34 cellular contexts compared by ENCODE assay signal in genomic region chr1:7607097-7607496, GRCh38.
"Had no signal": no experiment of that assay in that cellular context is flagged by ENCODE, and none has a peak within 500 bp of the region (broad histone marks: within the 10 kb centered on the region; RNA-seq: fewer than 3 reads in every experiment).

No MANE protein-coding gene starts in this region.

- H3K27me3 ChIP-seq: adrenal gland, body of pancreas, brain microvascular endothelial cell, breast epithelium had no signal

- H3K4me1 Mint-ChIP-seq: activated B cell treated with CpG ODN at 0.5 μM for 24 hours; activated CD4-positive, alpha-beta T cell treated with anti-CD3 and anti-CD28 coated beads, Interleukin-2, amount 10 ng/mL, durations not matched to agents 24 days and 14 days; activated naive CD8-positive, alpha-beta T cell treated with anti-CD3 and anti-CD28 coated beads for 36 hours; activated T-helper 17 cell treated with anti-CD3 and anti-CD28 coated beads, Interleukin-2, amount 50 U/mL, for 72 hours had no signal

- H3K4me1 ChIP-seq: adrenal gland, breast epithelium had no signal

- H3K4me3 ChIP-seq: adrenal gland, body of pancreas, breast epithelium had no signal

- ATAC-seq: activated CD8-positive, alpha-beta T cell treated with anti-CD3 and anti-CD28 coated beads for 36 hours; activated naive CD4-positive, alpha-beta T cell treated with anti-CD3 and anti-CD28 coated beads, Interleukin-2, amount 50 U/mL, for 72 hours; activated T-cell treated with anti-CD3 and anti-CD28 coated beads, Interleukin-2, amount 50 U/mL, for 4 hours; activated T-cell treated with anti-CD3 and anti-CD28 coated beads, Interleukin-2, amount 50 U/mL, for 72 hours; activated T-helper 17 cell treated with anti-CD3 and anti-CD28 coated beads, Interleukin-2, amount 50 U/mL, for 72 hours; body of pancreas had no signal

- H3K27me3 Mint-ChIP-seq: activated B cell treated with CpG ODN at 0.5 μM for 24 hours; activated CD4-positive, alpha-beta T cell treated with anti-CD3 and anti-CD28 coated beads, Interleukin-2, amount 10 ng/mL, durations not matched to agents 24 days and 14 days had no signal

- H3K9me3 Mint-ChIP-seq: activated B cell treated with CpG ODN at 0.5 μM for 24 hours; activated CD4-positive, alpha-beta memory T cell treated with anti-CD3 and anti-CD28 coated beads for 36 hours; activated CD4-positive, alpha-beta T cell treated with anti-CD3 and anti-CD28 coated beads, Interleukin-2, amount 10 ng/mL, durations not matched to agents 24 days and 14 days; activated CD8-positive, alpha-beta T cell treated with anti-CD3 and anti-CD28 coated beads for 36 hours; activated naive CD4-positive, alpha-beta T cell treated with anti-CD3 and anti-CD28 coated beads for 36 hours; activated naive CD4-positive, alpha-beta T cell treated with anti-CD3 and anti-CD28 coated beads, Interleukin-2, amount 50 U/mL, for 72 hours; activated naive CD8-positive, alpha-beta T cell treated with anti-CD3 and anti-CD28 coated beads for 36 hours; activated T-cell treated with anti-CD3 and anti-CD28 coated beads, Interleukin-2, amount 50 U/mL, for 4 hours; activated T-cell treated with anti-CD3 and anti-CD28 coated beads, Interleukin-2, amount 50 U/mL, for 72 hours; activated T-helper 1 cell treated with anti-CD3 and anti-CD28 coated beads, Interleukin-12 subunit alpha, Interleukin-12 subunit beta, Interleukin-2, Interleukin-4 antibody, amounts not matched to agents 30 ng/mL and 10 ng/mL and 1 ng/mL, durations not matched to agents 14 hours and 24 hours and 36 hours; activated T-helper 17 cell treated with anti-CD3 and anti-CD28 coated beads, Interleukin-2, amount 50 U/mL, for 72 hours; T-helper 1 cell treated with Interleukin-12 subunit alpha and Interleukin-12 subunit beta and Interleukin-4 antibody, amounts not matched to agents 30 μg/mL and 1 μg/mL, for 36 hours; T-helper 2 cell treated with Interferon-gamma antibody and Interleukin-4, amounts not matched to agents 5 μg/mL and 100 μg/mL, for 36 hours had no signal

- H3K27ac Mint-ChIP-seq: activated B cell treated with CpG ODN at 0.5 μM for 24 hours; activated CD4-positive, alpha-beta memory T cell treated with anti-CD3 and anti-CD28 coated beads for 36 hours; activated CD4-positive, alpha-beta T cell treated with anti-CD3 and anti-CD28 coated beads, Interleukin-2, amount 10 ng/mL, durations not matched to agents 24 days and 14 days; activated CD8-positive, alpha-beta T cell treated with anti-CD3 and anti-CD28 coated beads for 36 hours; activated naive CD4-positive, alpha-beta T cell treated with anti-CD3 and anti-CD28 coated beads for 36 hours; activated naive CD4-positive, alpha-beta T cell treated with anti-CD3 and anti-CD28 coated beads, Interleukin-2, amount 50 U/mL, for 72 hours; activated naive CD8-positive, alpha-beta T cell treated with anti-CD3 and anti-CD28 coated beads for 36 hours; activated T-cell treated with anti-CD3 and anti-CD28 coated beads, Interleukin-2, amount 50 U/mL, for 72 hours; activated T-helper 1 cell treated with anti-CD3 and anti-CD28 coated beads, Interleukin-12 subunit alpha, Interleukin-12 subunit beta, Interleukin-2, Interleukin-4 antibody, amounts not matched to agents 30 ng/mL and 10 ng/mL and 1 ng/mL, durations not matched to agents 14 hours and 24 hours and 36 hours; activated T-helper 17 cell treated with anti-CD3 and anti-CD28 coated beads, Interleukin-2, amount 50 U/mL, for 72 hours; T-helper 1 cell treated with Interleukin-12 subunit alpha and Interleukin-12 subunit beta and Interleukin-4 antibody, amounts not matched to agents 30 μg/mL and 1 μg/mL, for 36 hours; T-helper 2 cell treated with Interferon-gamma antibody and Interleukin-4, amounts not matched to agents 5 μg/mL and 100 μg/mL, for 36 hours had no signal

- DNase-seq: activated B cell treated with CpG ODN at 0.5 μM for 24 hours; activated CD4-positive, alpha-beta memory T cell treated with anti-CD3 and anti-CD28 coated beads for 36 hours; activated CD4-positive, alpha-beta T cell treated with anti-CD3 and anti-CD28 coated beads for 4 hours; activated CD4-positive, alpha-beta T cell treated with anti-CD3 and anti-CD28 coated beads, Interleukin-2, amount 10 ng/mL, durations not matched to agents 24 days and 14 days; activated CD4-positive, alpha-beta T cell treated with anti-CD3 and anti-CD28 coated beads, Interleukin-2, amount 50 U/mL, for 1 hour; activated CD4-positive, alpha-beta T cell treated with anti-CD3 and anti-CD28 coated beads, Interleukin-2, amount 50 U/mL, for 4 hours; activated CD8-positive, alpha-beta memory T cell treated with anti-CD3 and anti-CD28 coated beads, Interleukin-2, amount 50 U/mL, for 4 hours; activated CD8-positive, alpha-beta T cell treated with anti-CD3 and anti-CD28 coated beads for 36 hours; activated effector memory CD4-positive, alpha-beta T cell treated with anti-CD3 and anti-CD28 coated beads, Interleukin-2, amount 50 U/mL, for 16 hours; activated gamma-delta T cell treated with Interleukin-2 at 50 U/mL for 16 hours; activated naive CD4-positive, alpha-beta T cell; activated naive CD4-positive, alpha-beta T cell treated with anti-CD3 and anti-CD28 coated beads for 36 hours; activated naive CD4-positive, alpha-beta T cell treated with anti-CD3 and anti-CD28 coated beads, Interleukin-2, amount 50 U/mL, for 16 hours; activated naive CD8-positive, alpha-beta T cell treated with anti-CD3 and anti-CD28 coated beads for 36 hours; activated T-cell treated with anti-CD3 and anti-CD28 coated beads for 4 hours; activated T-cell treated with anti-CD3 and anti-CD28 coated beads, Interleukin-2, amount 50 U/mL, for 1 hour; activated T-cell treated with anti-CD3 and anti-CD28 coated beads, Interleukin-2, amount 50 U/mL, for 4 hours; activated T-cell treated with anti-CD3 and anti-CD28 coated beads, Interleukin-2, amount 50 U/mL, for 72 hours; adrenal gland; amniotic stem cell; body of pancreas; brain microvascular endothelial cell; central memory CD4-positive, alpha-beta T cell; T-helper 2 cell; T-helper 9 cell had no signal

- H3K27ac ChIP-seq: adrenal gland, body of pancreas, brain microvascular endothelial cell, breast epithelium, VCaP had no signal

- H3K9me3 ChIP-seq: adrenal gland, body of pancreas, breast epithelium had no signal

- FAIRE-seq: astrocyte, TTC549 had no signal

- H3K36me3 Mint-ChIP-seq: activated CD4-positive, alpha-beta memory T cell treated with anti-CD3 and anti-CD28 coated beads for 36 hours; activated naive CD4-positive, alpha-beta T cell treated with anti-CD3 and anti-CD28 coated beads, Interleukin-2, amount 50 U/mL, for 72 hours; activated naive CD8-positive, alpha-beta T cell treated with anti-CD3 and anti-CD28 coated beads for 36 hours had no signal

- H3K36me3 ChIP-seq: adrenal gland, brain microvascular endothelial cell, breast epithelium had no signal

- H3K4me3 Mint-ChIP-seq: activated B cell treated with CpG ODN at 0.5 μM for 24 hours; activated CD4-positive, alpha-beta memory T cell treated with anti-CD3 and anti-CD28 coated beads for 36 hours; activated CD4-positive, alpha-beta T cell treated with anti-CD3 and anti-CD28 coated beads, Interleukin-2, amount 10 ng/mL, durations not matched to agents 24 days and 14 days; activated CD8-positive, alpha-beta T cell treated with anti-CD3 and anti-CD28 coated beads for 36 hours; activated naive CD4-positive, alpha-beta T cell treated with anti-CD3 and anti-CD28 coated beads for 36 hours; activated naive CD8-positive, alpha-beta T cell treated with anti-CD3 and anti-CD28 coated beads for 36 hours; activated T-cell treated with anti-CD3 and anti-CD28 coated beads, Interleukin-2, amount 50 U/mL, for 4 hours; activated T-cell treated with anti-CD3 and anti-CD28 coated beads, Interleukin-2, amount 50 U/mL, for 72 hours; activated T-helper 1 cell treated with anti-CD3 and anti-CD28 coated beads, Interleukin-12 subunit alpha, Interleukin-12 subunit beta, Interleukin-2, Interleukin-4 antibody, amounts not matched to agents 30 ng/mL and 10 ng/mL and 1 ng/mL, durations not matched to agents 14 hours and 24 hours and 36 hours; activated T-helper 17 cell treated with anti-CD3 and anti-CD28 coated beads, Interleukin-2, amount 50 U/mL, for 72 hours; T-helper 1 cell treated with Interleukin-12 subunit alpha and Interleukin-12 subunit beta and Interleukin-4 antibody, amounts not matched to agents 30 μg/mL and 1 μg/mL, for 36 hours; T-helper 2 cell treated with Interferon-gamma antibody and Interleukin-4, amounts not matched to agents 5 μg/mL and 100 μg/mL, for 36 hours had no signal
